8 cellular contexts compared by ENCODE assay signal in genomic region chr19:40810160-40810559, GRCh38. TPM values are rescaled to one million over a fixed set of nuclear protein-coding genes. Genes with fewer than 3 reads are reported as not detected.
DNase-seq lines count a peak whose midpoint lies in the region; ATAC-seq and TF ChIP-seq lines count a peak whose summit lies in the region.

No MANE protein-coding gene starts in this region.

- H3K18ac ChIP-seq in neuronal stem cell (ENCODE audit: low read length), result no peak overlapping the region

- H3K4me2 ChIP-seq in neuronal stem cell (ENCODE audit: insufficient read depth, low read length, poor library complexity, severe bottlenecking), result no peak overlapping the region

- H3K4me1 ChIP-seq in Panc1 (ENCODE audit: control insufficient read depth, insufficient read depth, low read length) (peaks cover 23% of the 10 kb centered on the region), neuronal stem cell (ENCODE audit: control insufficient read depth in 2 of 2, insufficient read depth in 1 of 2, low read depth in 1 of 2, low read length in 2 of 2) (peaks cover 27 to 28% of the 10 kb centered on the region in 2 donors), thyroid gland (peaks cover 33 to 78% of the 10 kb centered on the region in 2 donors)

- no peak for TF ChIP-seq CTCF in CD4-positive, alpha-beta T cell (IDR thresholded peaks at IDR 0.05)
- TF ChIP-seq CTCF in Panc1 (IDR thresholded peaks at IDR 0.05) (no peak), thyroid gland (IDR thresholded peaks at IDR 0.05) (no peak)

- no peak overlapping the region for H3K23ac ChIP-seq in neuronal stem cell (ENCODE audit: low read depth, low read length, poor library complexity)

- H3K9me3 ChIP-seq in CD4-positive, alpha-beta T cell (ENCODE audit: control insufficient read depth, low read length), result no peaks in the 10 kb centered on the region
- no peaks in the 10 kb centered on the region for H3K9me3 ChIP-seq in Panc1 (ENCODE audit: control insufficient read depth, insufficient read depth, low read depth, low read length)
- no peaks in the 10 kb centered on the region for H3K9me3 ChIP-seq in neuronal stem cell (replicated peaks in 1 of 2; ENCODE audit: control insufficient read depth in 2 of 2, insufficient read depth in 1 of 2, low read depth in 1 of 2, low read length in 2 of 2)
- H3K9me3 ChIP-seq in thyroid gland, result no peaks in the 10 kb centered on the region

- H3K4me3 ChIP-seq in Panc1 (ENCODE audit: low read depth in 2 of 2, low read length in 2 of 2) (peak overlapping the region; percentile 27 to 41), neuronal stem cell (ENCODE audit: low read length in 2 of 2) (peak overlapping the region in 1 of 2 donors; percentile 30), thyroid gland (replicated peaks in 1 of 3) (peak overlapping the region in 1 of 3 donors; percentile 12)

- peaks cover 55% of the 10 kb centered on the region for H3K36me3 Mint-ChIP-seq in CD4-positive, alpha-beta T cell (ENCODE audit: low read depth)

- POLR2A ChIA-PET in CD4-positive, alpha-beta T cell (lab: Charles Lee), result no interaction called here
- POLR2A ChIA-PET in Panc1 (lab: Charles Lee), result no interaction called here

- no peak overlapping the region for H3K14ac ChIP-seq in neuronal stem cell (ENCODE audit: low read length)

- H2BK5ac ChIP-seq in neuronal stem cell (ENCODE audit: low read length), result no peak overlapping the region

- no peak overlapping the region for H2BK12ac ChIP-seq in neuronal stem cell (ENCODE audit: low read length)

- no peak overlapping the region for H3K27ac ChIP-seq in CD4-positive, alpha-beta T cell (ENCODE audit: low read depth, low read length)
- H3K27ac ChIP-seq in Panc1 (ENCODE audit: low read length) (peak overlapping the region; percentile 69), epithelial cell of prostate (peak overlapping the region; percentile 28), neuronal stem cell (replicated peaks; ENCODE audit: low read length) (no peak overlapping the region), thyroid gland (peak overlapping the region in 1 of 3 donors; percentile 63)

- H3K36me3 ChIP-seq in Panc1 (ENCODE audit: control insufficient read depth, insufficient read depth, low read length) (no peaks in the 10 kb centered on the region), neuronal stem cell (replicated peaks in 1 of 2; ENCODE audit: control insufficient read depth in 2 of 2, insufficient read depth in 2 of 2, low read length in 2 of 2) (peaks cover 19 to 45% of the 10 kb centered on the region in 2 donors), thyroid gland (peaks cover 13 to 22% of the 10 kb centered on the region in 2 donors)

- H3K9me3 Mint-ChIP-seq in CD4-positive, alpha-beta T cell, result no peaks in the 10 kb centered on the region

- no peak overlapping the region for H2BK120ac ChIP-seq in neuronal stem cell (ENCODE audit: low read depth, low read length)

- WGBS in neuronal stem cell (ENCODE audit: extremely low coverage in 2 of 2, insufficient read length in 2 of 2, insufficient replicate concordance in 1 of 2), 2 donors, result no CpG with 5 or more reads among the region's 14 CpGs
- WGBS in thyroid gland, 2 donors, result 61 to 72% methylated on average over 11 to 12 of the region's 14 CpGs

- in situ Hi-C loops in Panc1 (cut with HindIII; ENCODE audit: low pct_unique_long_range_greater_than_20kb, low sequenced_read_pairs), result no loop called here
- in situ Hi-C loops in ACHN (cut with HindIII; ENCODE audit: low pct_ligation_motif_present, low pct_unique_long_range_greater_than_20kb, low sequenced_read_pairs), result no loop called here

- no peaks in the 10 kb centered on the region for H3K27me3 Mint-ChIP-seq in CD4-positive, alpha-beta T cell

- H2AK5ac ChIP-seq in neuronal stem cell (ENCODE audit: low read depth, low read length), result no peak overlapping the region

- CTCF ChIA-PET in CD4-positive, alpha-beta T cell (lab: Charles Lee), result no interaction called here
- CTCF ChIA-PET in Panc1 (lab: Charles Lee), result no interaction called here

- no peak overlapping the region for H3K4ac ChIP-seq in neuronal stem cell (ENCODE audit: low read length)

- H3K79me1 ChIP-seq in neuronal stem cell (ENCODE audit: low read depth, low read length), result peaks cover 7% of the 10 kb centered on the region

- H3K9ac ChIP-seq in neuronal stem cell (ENCODE audit: low read depth, low read length, poor library complexity), result no peak overlapping the region

- peak overlapping the region; percentile 77 for H3K4me3 Mint-ChIP-seq in CD4-positive, alpha-beta T cell

- no peak overlapping the region for H4K8ac ChIP-seq in neuronal stem cell (ENCODE audit: low read depth, low read length)

- peak overlapping the region; percentile 90 for H3K27ac Mint-ChIP-seq in CD4-positive, alpha-beta T cell

- no peak for ATAC-seq in CD4-positive, alpha-beta T cell (ENCODE audit: poor library complexity)
- 0 out of 2 replicates have a peak, but pooled peaks have one; percentile 2 for ATAC-seq in Panc1

- no peak for DNase-seq in CD4-positive, alpha-beta T cell
- DNase-seq in Panc1 (ENCODE audit: low read depth, low spot score) (no peak), epithelial cell of prostate (ENCODE audit: low read depth, low spot score) (no peak), neuronal stem cell (ENCODE audit: low spot score) (no peak), A172 (ENCODE audit: low spot score) (no peak), NCI-H1417 (lab: John Stamatoyannopoulos, UW) (no peak), thyroid gland (no peak), ACHN (no peak)

- no peak overlapping the region for H2BK15ac ChIP-seq in neuronal stem cell (ENCODE audit: low read length)

- no peak for TF ChIP-seq POLR2A in thyroid gland (IDR thresholded peaks at IDR 0.05)

- no peaks in the 10 kb centered on the region for H3K27me3 ChIP-seq in CD4-positive, alpha-beta T cell (ENCODE audit: control insufficient read depth, insufficient read depth, low read length)
- H3K27me3 ChIP-seq in Panc1 (ENCODE audit: control insufficient read depth, insufficient read depth, low read length), result no peaks in the 10 kb centered on the region
- no peaks in the 10 kb centered on the region for H3K27me3 ChIP-seq in neuronal stem cell (ENCODE audit: control insufficient read depth in 3 of 3, insufficient read depth in 3 of 3, low read depth in 1 of 3, low read length in 3 of 3)
- H3K27me3 ChIP-seq in thyroid gland, result no peaks in the 10 kb centered on the region

- H3K4me1 Mint-ChIP-seq in CD4-positive, alpha-beta T cell (ENCODE audit: low read depth), result peaks cover 60% of the 10 kb centered on the region

- intact Hi-C loops in CD4-positive, alpha-beta T cell (cut with DNase I, micrococcal nuclease), result loop anchor here in 1 of 2 experiments (5.0 kb wide), 1 partner anchor 322 kb away; no protein-coding TSS in a partner anchor
- intact Hi-C loops in Panc1 (cut with micrococcal nuclease; ENCODE audit: unreplicated experiment), result no loop called here
- intact Hi-C loops in thyroid gland (cut with DNase I), result no loop called here

- TSS peak; percentile 76 for BruUV-seq in Panc1 (replicated peaks; lab: Mats Ljungman, UMichigan)

- peak overlapping the region; percentile 83 for H2AFZ ChIP-seq in neuronal stem cell (ENCODE audit: low read length)

- H4K91ac ChIP-seq in neuronal stem cell (ENCODE audit: low read depth, low read length, poor library complexity), result no peak overlapping the region

RNA-seq across cellular contexts. Expression of gene EGLN2, which starts 11.2 kb away (rescaled TPM):
- 100 to 1,000 TPM; 150 to 151 TPM for total RNA-seq in CD4-positive, alpha-beta T cell
- 115 TPM for total RNA-seq in Panc1 (2021; ENCODE audit: unreplicated experiment)
- 127 TPM for polyA plus RNA-seq in Panc1 (2012; ENCODE audit: insufficient read length)
- 66.3 TPM for polyA plus RNA-seq in neuronal stem cell (2013, experiment 1 of 2)
- 59.8 TPM for polyA plus RNA-seq in neuronal stem cell (2013, experiment 2 of 2)
- total RNA-seq in A172 (2014; rRNA removed; shearing (Covaris generic)), result 80.0 and 123 TPM in 2 replicates
- 100 to 1,000 TPM in 2 of 4 donors, 10 to 100 TPM in 2; 94.2 to 120 (median 105) TPM for total RNA-seq in thyroid gland

RNA-seq across cellular contexts. Expression of gene RAB4B, which starts 32.1 kb away (rescaled TPM):
- total RNA-seq in CD4-positive, alpha-beta T cell, result 10 to 100 TPM; 26.6 to 26.9 TPM
- 24.8 TPM for total RNA-seq in Panc1 (2021; ENCODE audit: unreplicated experiment)
- 39.6 TPM for polyA plus RNA-seq in Panc1 (2012; ENCODE audit: insufficient read length)
- 15.1 TPM for polyA plus RNA-seq in neuronal stem cell (2013, experiment 1 of 2)
- polyA plus RNA-seq in neuronal stem cell (2013, experiment 2 of 2), result 14.9 TPM
- 10.3 and 19.9 TPM in 2 replicates for total RNA-seq in A172 (2014; rRNA removed; shearing (Covaris generic))
- total RNA-seq in thyroid gland, result 10 to 100 TPM; 21.5 to 56.6 (median 31.5) TPM

RNA-seq across cellular contexts. Expression of gene MIA, which starts 34.8 kb away (rescaled TPM):
- total RNA-seq in CD4-positive, alpha-beta T cell, result not detected
- total RNA-seq in Panc1 (2021; ENCODE audit: unreplicated experiment) (2.2 TPM), thyroid gland (not detected)
- 1.4 TPM for polyA plus RNA-seq in Panc1 (2012; ENCODE audit: insufficient read length)
- polyA plus RNA-seq in neuronal stem cell (2013, experiment 1 of 2), result 0.15 TPM
- 0.32 TPM for polyA plus RNA-seq in neuronal stem cell (2013, experiment 2 of 2)
- total RNA-seq in A172 (2014; rRNA removed; shearing (Covaris generic)), result not detected in 2 replicates

RNA-seq across cellular contexts. Expression of gene CYP2A6, which starts 40.1 kb away (rescaled TPM):
- total RNA-seq in CD4-positive, alpha-beta T cell, result not detected
- total RNA-seq in Panc1 (2021; ENCODE audit: unreplicated experiment) (0.41 TPM), thyroid gland (not detected)
- not detected for polyA plus RNA-seq in Panc1 (2012; ENCODE audit: insufficient read length)
- polyA plus RNA-seq in neuronal stem cell (2013, experiment 1 of 2), result 0.07 TPM
- polyA plus RNA-seq in neuronal stem cell (2013, experiment 2 of 2), result 0.03 TPM
- not detected in 2 replicates for total RNA-seq in A172 (2014; rRNA removed; shearing (Covaris generic))

RNA-seq across cellular contexts. Expression of gene SNRPA, which starts 59.2 kb away (rescaled TPM):
- 10 to 100 TPM; 60.3 to 76.7 TPM for total RNA-seq in CD4-positive, alpha-beta T cell
- total RNA-seq in Panc1 (2021; ENCODE audit: unreplicated experiment) (104 TPM), thyroid gland (10 to 100 TPM; 38.2 to 80.5 (median 55.1) TPM)
- 96.6 TPM for polyA plus RNA-seq in Panc1 (2012; ENCODE audit: insufficient read length)
- 346 TPM for polyA plus RNA-seq in neuronal stem cell (2013, experiment 1 of 2)
- polyA plus RNA-seq in neuronal stem cell (2013, experiment 2 of 2), result 347 TPM
- 64.7 and 87.9 TPM in 2 replicates for total RNA-seq in A172 (2014; rRNA removed; shearing (Covaris generic))

Comparison
In these comparisons a context has a peak if more than half of its experiments do, and no peak if none do; other contexts are left out.
1. H3K27ac ChIP-seq: peak in Panc1 (single experiment) and epithelial cell of prostate (single experiment); none in CD4-positive, alpha-beta T cell (single experiment) and neuronal stem cell (single experiment).